8 cellular contexts compared by ENCODE assay signal in the genomic region with DNA sequence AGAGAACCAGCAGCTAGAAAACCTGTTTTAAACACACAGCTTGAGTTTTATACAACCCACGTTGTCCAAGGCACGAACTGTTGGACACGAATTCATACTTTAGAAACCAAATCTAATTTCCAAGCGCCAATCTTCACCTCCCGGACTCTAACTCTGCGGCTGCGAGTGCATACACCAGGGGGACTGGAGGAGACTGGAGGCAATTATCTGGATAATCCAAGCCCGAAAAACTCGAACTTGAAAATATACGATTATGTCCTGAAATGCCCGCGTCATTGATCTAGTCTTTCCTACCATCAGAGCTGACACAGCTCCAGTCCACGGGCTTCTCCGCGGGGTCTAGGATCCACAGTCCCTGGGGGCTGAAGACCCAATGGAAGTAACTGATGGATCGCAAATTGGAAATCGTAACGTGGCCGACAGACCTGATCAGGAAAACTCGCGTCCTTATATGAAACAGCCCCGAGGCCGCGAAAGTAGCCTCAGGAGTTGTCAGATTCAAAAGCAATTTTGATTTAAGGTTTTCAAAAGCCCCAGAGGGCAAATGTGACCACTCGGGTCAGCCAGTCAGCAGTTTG. TPM values are rescaled to one million over a fixed set of nuclear protein-coding genes. Genes with fewer than 3 reads are reported as not detected.
A peak's percentile ranks its signal among the peaks of the same experiment; 100 is the strongest.
DNase-seq lines count a peak whose midpoint lies in the region; ATAC-seq and TF ChIP-seq lines count a peak whose summit lies in the region.

No MANE protein-coding gene starts in this region.

- peak overlapping the region; percentile 78 for H2AFZ ChIP-seq in PC-3 (ENCODE audit: low read length)

- H3K79me2 ChIP-seq in PC-3 (ENCODE audit: low read length), result no peaks in the 10 kb centered on the region

- peaks cover 89% of the 10 kb centered on the region for H3K27me3 ChIP-seq in PC-3 (ENCODE audit: low read length)

- BruUV-seq in PC-3 (replicated peaks; lab: Mats Ljungman, UMichigan), result no TSS peak

- TF ChIP-seq CTCF in PC-3 (conservative IDR thresholded peaks at IDR 0.05; ENCODE audit: low read depth, low read length) (no peak), mesothelial cell of epicardium (IDR thresholded peaks at IDR 0.05; ENCODE audit: unreplicated experiment) (no peak)

- H3K9ac ChIP-seq in PC-3 (ENCODE audit: low read length), result no peak overlapping the region

- POLR2A ChIA-PET in PC-3 (lab: Charles Lee; ENCODE audit: unreplicated experiment), result no interaction called here

- H4K20me1 ChIP-seq in PC-3 (ENCODE audit: low read length), result no peaks in the 10 kb centered on the region

- DNase-seq in activated naive CD4-positive, alpha-beta T cell treated with anti-CD3 and anti-CD28 coated beads, Interleukin-2, amount 10 ng/mL, durations not matched to agents 7 days and 5 days, result no peak
- no peak for DNase-seq in activated naive CD4-positive, alpha-beta T cell treated with anti-CD3 and anti-CD28 coated beads, Interleukin-2, amount 50 U/mL, for 72 hours (ENCODE audit: low spot score in 2 of 2)
- DNase-seq in PC-3 (peak; percentile 11), mesothelial cell of epicardium (ENCODE audit: low spot score in 2 of 2, unreplicated experiment in 2 of 2) (peak in 1 of 2 experiments; percentile 42), middle frontal gyrus (ENCODE audit: extremely low spot score, low spot score) (no peak), GM19238 (ENCODE audit: insufficient read length, low spot score) (no peak), NCI-H2227 (lab: John Stamatoyannopoulos, UW; ENCODE audit: unreplicated experiment) (no peak)
- peak; percentile 19 for DNase-seq in central memory CD4-positive, alpha-beta T cell

- CTCF ChIA-PET in activated naive CD4-positive, alpha-beta T cell treated with anti-CD3 and anti-CD28 coated beads, Interleukin-2, amount 10 ng/mL, durations not matched to agents 7 days and 5 days (lab: Charles Lee), result interaction anchor here (0.7 to 0.9 kb wide), 2 partner anchors 438 to 802 kb away, joined by 3 read pairs; no protein-coding TSS in a partner anchor
- CTCF ChIA-PET in PC-3 (lab: Charles Lee), result no interaction called here

- peaks cover 36% of the 10 kb centered on the region for H3K4me1 Mint-ChIP-seq in activated naive CD4-positive, alpha-beta T cell treated with anti-CD3 and anti-CD28 coated beads, Interleukin-2, amount 10 ng/mL, durations not matched to agents 7 days and 5 days
- peaks cover 47% of the 10 kb centered on the region for H3K4me1 Mint-ChIP-seq in mesothelial cell of epicardium

- H3K27ac Mint-ChIP-seq in activated naive CD4-positive, alpha-beta T cell treated with anti-CD3 and anti-CD28 coated beads, Interleukin-2, amount 10 ng/mL, durations not matched to agents 7 days and 5 days, result peak overlapping the region; percentile 22
- no peak overlapping the region for H3K27ac Mint-ChIP-seq in activated naive CD4-positive, alpha-beta T cell treated with anti-CD3 and anti-CD28 coated beads, Interleukin-2, amount 50 U/mL, for 72 hours
- peak overlapping the region; percentile 93 for H3K27ac Mint-ChIP-seq in mesothelial cell of epicardium

- H3K9me3 Mint-ChIP-seq in activated naive CD4-positive, alpha-beta T cell treated with anti-CD3 and anti-CD28 coated beads, Interleukin-2, amount 10 ng/mL, durations not matched to agents 7 days and 5 days, result no peaks in the 10 kb centered on the region
- no peaks in the 10 kb centered on the region for H3K9me3 Mint-ChIP-seq in activated naive CD4-positive, alpha-beta T cell treated with anti-CD3 and anti-CD28 coated beads, Interleukin-2, amount 50 U/mL, for 72 hours
- no peaks in the 10 kb centered on the region for H3K9me3 Mint-ChIP-seq in mesothelial cell of epicardium

- peaks cover 71% of the 10 kb centered on the region for H3K27me3 Mint-ChIP-seq in activated naive CD4-positive, alpha-beta T cell treated with anti-CD3 and anti-CD28 coated beads, Interleukin-2, amount 10 ng/mL, durations not matched to agents 7 days and 5 days
- H3K27me3 Mint-ChIP-seq in mesothelial cell of epicardium (ENCODE audit: low read depth), result peaks cover 77% of the 10 kb centered on the region

- peaks cover 4% of the 10 kb centered on the region for H3K36me3 Mint-ChIP-seq in activated naive CD4-positive, alpha-beta T cell treated with anti-CD3 and anti-CD28 coated beads, Interleukin-2, amount 10 ng/mL, durations not matched to agents 7 days and 5 days
- peaks cover 5 to 18% of the 10 kb centered on the region in 2 donors for H3K36me3 Mint-ChIP-seq in activated naive CD4-positive, alpha-beta T cell treated with anti-CD3 and anti-CD28 coated beads, Interleukin-2, amount 50 U/mL, for 72 hours
- H3K36me3 Mint-ChIP-seq in mesothelial cell of epicardium, result no peaks in the 10 kb centered on the region

- H3F3A ChIP-seq in PC-3 (ENCODE audit: low read length, unreplicated experiment), result no peaks in the 10 kb centered on the region

- H3K9me2 ChIP-seq in PC-3 (replicated peaks; ENCODE audit: low read length), result no peaks in the 10 kb centered on the region

- peak overlapping the region; percentile 71 for H3K4me3 ChIP-seq in PC-3 (ENCODE audit: low read length)

- peaks cover 26% of the 10 kb centered on the region for H3K4me1 ChIP-seq in PC-3 (ENCODE audit: insufficient read depth, low read length)

- H3K4me3 Mint-ChIP-seq in activated naive CD4-positive, alpha-beta T cell treated with anti-CD3 and anti-CD28 coated beads, Interleukin-2, amount 10 ng/mL, durations not matched to agents 7 days and 5 days, result peak overlapping the region; percentile 71
- H3K4me3 Mint-ChIP-seq in mesothelial cell of epicardium, result peak overlapping the region; percentile 75

- intact Hi-C loops in PC-3 (cut with micrococcal nuclease), result no loop called here

- no peak for ATAC-seq in activated naive CD4-positive, alpha-beta T cell treated with anti-CD3 and anti-CD28 coated beads, Interleukin-2, amount 50 U/mL, for 72 hours
- peak; percentile 28 for ATAC-seq in PC-3

- peak overlapping the region; percentile 94 for H3K4me2 ChIP-seq in PC-3 (ENCODE audit: low read length)

- H3K9me3 ChIP-seq in PC-3 (ENCODE audit: low read length), result no peaks in the 10 kb centered on the region

- no peak overlapping the region for H3K27ac ChIP-seq in PC-3 (ENCODE audit: low read length)

- H3K36me3 ChIP-seq in PC-3 (ENCODE audit: low read depth, low read length), result no peaks in the 10 kb centered on the region

RNA-seq across cellular contexts. Expression of a gene that starts 0.8 kb away (rescaled TPM):
- total RNA-seq in activated naive CD4-positive, alpha-beta T cell treated with anti-CD3 and anti-CD28 coated beads, Interleukin-2, amount 50 U/mL, for 72 hours, result not detected
- not detected in 2 replicates for total RNA-seq in PC-3 (2014; rRNA removed)
- total RNA-seq in mesothelial cell of epicardium, result 8.8 to 11.7 TPM (median 9.6 TPM) in 3 replicates

RNA-seq across cellular contexts. Expression of a gene that starts 42.1 kb away (rescaled TPM):
- 10 to 100 TPM; 50.8 to 58.8 TPM for total RNA-seq in activated naive CD4-positive, alpha-beta T cell treated with anti-CD3 and anti-CD28 coated beads, Interleukin-2, amount 50 U/mL, for 72 hours
- 12.1 and 13.4 TPM in 2 replicates for total RNA-seq in PC-3 (2014; rRNA removed)
- total RNA-seq in mesothelial cell of epicardium, result 43.5 to 52.4 TPM (median 45.7 TPM) in 3 replicates

Comparison
In these comparisons a context has a peak if more than half of its experiments do, and no peak if none do; other contexts are left out.
1. H3K27ac Mint-ChIP-seq: peak in activated naive CD4-positive, alpha-beta T cell treated with anti-CD3 and anti-CD28 coated beads, Interleukin-2, amount 10 ng/mL, durations not matched to agents 7 days and 5 days (single experiment) and mesothelial cell of epicardium (single experiment); none in activated naive CD4-positive, alpha-beta T cell treated with anti-CD3 and anti-CD28 coated beads, Interleukin-2, amount 50 U/mL, for 72 hours (0 of 2).
2. DNase-seq: peak in PC-3 (single experiment) and central memory CD4-positive, alpha-beta T cell (single experiment); none in activated naive CD4-positive, alpha-beta T cell treated with anti-CD3 and anti-CD28 coated beads, Interleukin-2, amount 10 ng/mL, durations not matched to agents 7 days and 5 days (single experiment), activated naive CD4-positive, alpha-beta T cell treated with anti-CD3 and anti-CD28 coated beads, Interleukin-2, amount 50 U/mL, for 72 hours (0 of 2), middle frontal gyrus (single experiment), GM19238 (single experiment) and NCI-H2227 (single experiment).